ENCODE assay signal across 23 cellular contexts in genomic region chr16:87143661-87144121, GRCh38.
"Had no signal": no experiment of that assay in that cellular context is flagged by ENCODE, and none has a peak within 500 bp of the region (broad histone marks: within the 10 kb centered on the region; RNA-seq: fewer than 3 reads in every experiment).

No MANE protein-coding gene starts in this region.

- H3K27me3 Mint-ChIP-seq: activated CD4-positive, alpha-beta memory T cell treated with anti-CD3 and anti-CD28 coated beads for 36 hours; activated naive CD8-positive, alpha-beta T cell treated with anti-CD3 and anti-CD28 coated beads, Interleukin-2, amount 10 ng/mL, durations not matched to agents 7 days and 5 days; progenitor cell of endocrine pancreas; stimulated activated naive CD8-positive, alpha-beta T cell treated with anti-CD3 and anti-CD28 coated beads, Interleukin-15, Interleukin-2, amounts not matched to agents 100 ng/mL and 50 ng/mL, for 24 hours had no signal

- ATAC-seq: activated T-cell treated with anti-CD3 and anti-CD28 coated beads, Interleukin-2, amount 50 U/mL, for 72 hours; heart right ventricle; lower lobe of right lung; naive thymus-derived CD4-positive, alpha-beta T cell had no signal

- H3K4me1 ChIP-seq: heart right ventricle, lower lobe of right lung, thyroid gland had no signal

- H3K36me3 Mint-ChIP-seq: activated CD4-positive, alpha-beta memory T cell treated with anti-CD3 and anti-CD28 coated beads for 36 hours; activated naive CD8-positive, alpha-beta T cell treated with anti-CD3 and anti-CD28 coated beads, Interleukin-2, amount 10 ng/mL, durations not matched to agents 7 days and 5 days had no signal

- H3K4me3 Mint-ChIP-seq: activated B cell treated with CpG ODN at 0.5 μM for 24 hours; activated CD4-positive, alpha-beta memory T cell treated with anti-CD3 and anti-CD28 coated beads for 36 hours; activated naive CD4-positive, alpha-beta T cell treated with anti-CD3 and anti-CD28 coated beads for 36 hours; activated naive CD8-positive, alpha-beta T cell treated with anti-CD3 and anti-CD28 coated beads, Interleukin-2, amount 10 ng/mL, durations not matched to agents 7 days and 5 days; activated T-cell treated with anti-CD3 and anti-CD28 coated beads, Interleukin-2, amount 50 U/mL, for 72 hours; naive thymus-derived CD4-positive, alpha-beta T cell; neural crest cell; stimulated activated naive CD8-positive, alpha-beta T cell treated with anti-CD3 and anti-CD28 coated beads, Interleukin-15, Interleukin-2, amounts not matched to agents 100 ng/mL and 50 ng/mL, for 24 hours; T-helper 1 cell treated with Interleukin-12 subunit alpha and Interleukin-12 subunit beta and Interleukin-4 antibody, amounts not matched to agents 30 μg/mL and 1 μg/mL, for 36 hours had no signal

- H3K4me3 ChIP-seq: heart right ventricle, lower lobe of right lung, thyroid gland had no signal

- H3K27ac ChIP-seq: heart right ventricle, lower lobe of right lung, thyroid gland had no signal

- H3K36me3 ChIP-seq: heart right ventricle, lower lobe of right lung, thyroid gland had no signal

- H3K4me1 Mint-ChIP-seq: activated B cell treated with CpG ODN at 0.5 μM for 24 hours; activated naive CD8-positive, alpha-beta T cell treated with anti-CD3 and anti-CD28 coated beads, Interleukin-2, amount 10 ng/mL, durations not matched to agents 7 days and 5 days; naive thymus-derived CD4-positive, alpha-beta T cell had no signal

- H3K27me3 ChIP-seq: heart right ventricle, thyroid gland had no signal

- H3K27ac Mint-ChIP-seq: activated B cell treated with CpG ODN at 0.5 μM for 24 hours; activated CD4-positive, alpha-beta memory T cell treated with anti-CD3 and anti-CD28 coated beads for 36 hours; activated naive CD4-positive, alpha-beta T cell treated with anti-CD3 and anti-CD28 coated beads for 36 hours; activated naive CD8-positive, alpha-beta T cell treated with anti-CD3 and anti-CD28 coated beads, Interleukin-2, amount 10 ng/mL, durations not matched to agents 7 days and 5 days; activated T-cell treated with anti-CD3 and anti-CD28 coated beads, Interleukin-2, amount 50 U/mL, for 72 hours; naive thymus-derived CD4-positive, alpha-beta T cell; progenitor cell of endocrine pancreas; stimulated activated naive CD8-positive, alpha-beta T cell treated with anti-CD3 and anti-CD28 coated beads, Interleukin-15, Interleukin-2, amounts not matched to agents 100 ng/mL and 50 ng/mL, for 24 hours; T-helper 1 cell treated with Interleukin-12 subunit alpha and Interleukin-12 subunit beta and Interleukin-4 antibody, amounts not matched to agents 30 μg/mL and 1 μg/mL, for 36 hours had no signal

- H3K9me3 ChIP-seq: lower lobe of right lung, thyroid gland had no signal

- H3K9me3 Mint-ChIP-seq: activated B cell treated with CpG ODN at 0.5 μM for 24 hours; activated naive CD4-positive, alpha-beta T cell treated with anti-CD3 and anti-CD28 coated beads for 36 hours; activated naive CD8-positive, alpha-beta T cell treated with anti-CD3 and anti-CD28 coated beads, Interleukin-2, amount 10 ng/mL, durations not matched to agents 7 days and 5 days had no signal

- DNase-seq: activated B cell treated with CpG ODN at 0.5 μM for 24 hours; activated CD4-positive, alpha-beta memory T cell treated with anti-CD3 and anti-CD28 coated beads for 36 hours; activated CD4-positive, alpha-beta T cell treated with anti-CD3 and anti-CD28 coated beads for 4 hours; activated effector memory CD4-positive, alpha-beta T cell treated with Interleukin-2 at 50 U/mL for 16 hours; activated naive CD4-positive, alpha-beta T cell treated with anti-CD3 and anti-CD28 coated beads for 36 hours; activated naive CD8-positive, alpha-beta T cell treated with anti-CD3 and anti-CD28 coated beads, Interleukin-2, amount 10 ng/mL, durations not matched to agents 7 days and 5 days; activated T-cell treated with anti-CD3 and anti-CD28 coated beads, Interleukin-2, amount 50 U/mL, for 72 hours; amniotic stem cell; cerebellar nuclear complex; effector CD8-positive, alpha-beta T cell; erythroblast; foreskin fibroblast; heart right ventricle; lower lobe of right lung; naive thymus-derived CD4-positive, alpha-beta T cell; retina; stimulated activated CD4-positive, alpha-beta T cell treated with anti-CD3 and anti-CD28 coated beads, Interleukin-4, amount 100 ng/mL, for 24 hours; T1000; thyroid gland had no signal
